17 cellular contexts compared by ENCODE assay signal in the genomic region with DNA sequence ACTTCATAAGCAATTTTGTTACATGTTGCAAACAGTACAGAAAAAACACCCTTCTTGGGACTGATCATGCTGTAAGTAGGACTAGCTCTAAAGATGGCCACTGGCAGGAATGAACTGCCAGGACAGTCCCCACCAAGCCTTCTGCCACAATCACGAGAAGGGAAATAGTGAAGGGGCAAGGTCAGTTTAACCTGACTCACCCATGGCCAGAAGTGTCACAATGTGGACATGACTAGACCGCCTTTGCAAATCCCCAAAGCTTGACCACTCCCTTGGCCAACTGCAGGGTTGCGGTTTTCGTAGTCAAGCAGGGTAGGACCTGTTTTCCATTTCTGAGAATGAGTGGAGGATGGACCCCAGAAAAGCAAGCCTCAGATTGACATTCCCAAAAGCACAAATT.
"Had no signal": no experiment of that assay in that cellular context is flagged by ENCODE, and none has a peak within 500 bp of the region (broad histone marks: within the 10 kb centered on the region; RNA-seq: fewer than 3 reads in every experiment).

No MANE protein-coding gene starts in this region.

- H3K27me3 ChIP-seq: breast epithelium, dorsolateral prefrontal cortex, thyroid gland had no signal

- H3K9me3 ChIP-seq: breast epithelium, SK-N-SH, thyroid gland had no signal

- H3K4me3 ChIP-seq: breast epithelium, dorsolateral prefrontal cortex, thyroid gland had no signal

- ATAC-seq: left lobe of liver; stimulated activated effector memory CD8-positive, alpha-beta T cell treated with anti-CD3 and anti-CD28 coated beads, Interleukin-12 subunit alpha, Interleukin-12 subunit beta, amount 100 ng/mL, for 72 hours had no signal

- H3K36me3 ChIP-seq: breast epithelium had no signal

- H3K4me1 ChIP-seq: breast epithelium had no signal

- H3K27ac ChIP-seq: breast epithelium, dorsolateral prefrontal cortex, thyroid gland had no signal

- DNase-seq: activated CD4-positive, alpha-beta T cell treated with anti-CD3 and anti-CD28 coated beads, Interleukin-2, amount 50 U/mL, for 4 hours; activated CD4-positive, CD25-positive, alpha-beta regulatory T cell treated with anti-CD3 and anti-CD28 coated beads, Interleukin-2, amount 50 U/mL, for 72 hours; activated gamma-delta T cell treated with Interleukin-2 at 50 U/mL for 16 hours; activated naive CD8-positive, alpha-beta T cell treated with anti-CD3 and anti-CD28 coated beads for 36 hours; activated T-cell treated with anti-CD3 and anti-CD28 coated beads, Interleukin-2, amount 50 U/mL, for 24 hours; anterior cingulate cortex; dorsolateral prefrontal cortex; foreskin melanocyte; head of caudate nucleus; naive B cell; retina; SK-N-SH; small intestine; thyroid gland had no signal
